In the genomic region with DNA sequence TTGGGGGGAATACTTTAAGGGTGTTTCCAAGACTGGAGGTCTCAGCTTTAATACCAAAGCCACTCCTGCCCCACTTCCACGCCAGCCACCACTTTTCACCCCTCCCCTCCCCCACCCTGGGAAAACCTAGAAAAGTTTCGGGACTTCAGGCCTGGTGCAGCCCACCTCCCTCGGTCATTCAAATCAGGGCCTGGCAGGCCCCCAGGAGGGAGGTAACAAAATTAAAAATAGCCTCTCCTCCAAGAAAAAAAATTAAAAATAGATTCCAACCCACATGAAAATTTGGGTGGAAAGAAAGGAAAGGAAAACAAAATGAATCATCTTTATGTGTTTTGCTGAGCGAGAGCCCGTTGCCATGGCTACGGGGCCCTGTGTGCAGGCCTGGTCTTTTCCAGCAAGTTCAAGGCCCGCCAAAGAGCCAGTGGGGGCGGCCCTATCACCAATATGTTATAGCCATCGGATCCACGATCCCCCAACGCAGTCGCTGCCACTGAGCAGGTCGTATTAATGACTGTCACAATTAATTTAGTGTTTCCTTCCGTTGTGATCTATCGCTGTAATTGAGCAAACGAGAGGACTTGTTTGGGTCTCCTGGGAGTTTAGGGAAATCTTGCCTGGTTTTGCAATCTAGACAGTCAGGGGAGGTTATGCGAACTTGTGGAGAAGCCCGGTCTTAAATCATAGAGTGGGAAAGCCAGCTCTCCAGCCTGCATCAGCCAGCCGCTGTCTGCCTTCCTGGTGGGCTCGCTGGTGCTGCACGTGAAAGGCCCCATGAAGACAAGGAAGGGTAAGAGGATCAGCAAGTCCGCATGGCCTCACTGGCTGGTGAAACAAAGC, we compare ENCODE assay signal across 11 cellular contexts.
DNase-seq lines count a peak whose midpoint lies in the region; ATAC-seq and TF ChIP-seq lines count a peak whose summit lies in the region.
"Had no signal": no experiment of that assay in that cellular context is flagged by ENCODE, and none has a peak within 500 bp of the region (broad histone marks: within the 10 kb centered on the region; RNA-seq: fewer than 3 reads in every experiment).

No MANE protein-coding gene starts in this region.

- no peak for TF ChIP-seq CTCF in transverse colon (IDR thresholded peaks at IDR 0.05)

- intact Hi-C loops in transverse colon (cut with DNase I; ENCODE audit: low total_unique reads): no loop called here

- H3K27me3 ChIP-seq in transverse colon: no peaks in the 10 kb centered on the region
- H3K27me3 ChIP-seq: upper lobe of left lung had no signal

- no peak for TF ChIP-seq EP300 in transverse colon (IDR thresholded peaks at IDR 0.05; ENCODE audit: low read depth)

- in situ Hi-C loops in transverse colon (cut with MboI; ENCODE audit: low pct_ligation_motif_present in 1 of 4, low pct_unique_long_range_greater_than_20kb in 1 of 4, low sequenced_read_pairs in 3 of 4): no loop called here

- H3K27ac ChIP-seq in transverse colon: peak overlapping the region in 3 of 4 donors; percentile 4 to 51 (median 46)

- H3K36me3 ChIP-seq in transverse colon: no peaks in the 10 kb centered on the region
- H3K36me3 ChIP-seq: upper lobe of left lung had no signal

- 73% methylated on average over 22 of the region's 22 CpGs; no CpG with 5 or more reads in 1 of the 2 donors for WGBS in transverse colon (ENCODE audit: low coverage in 1 of 2), 2 donors

- no peaks in the 10 kb centered on the region for H3K9me3 Mint-ChIP-seq in activated T-cell treated with anti-CD3 and anti-CD28 coated beads, Interleukin-2, amount 50 U/mL, for 4 hours
- H3K9me3 Mint-ChIP-seq: natural killer cell treated with Interleukin-12 subunit alpha and Interleukin-12 subunit beta and Interleukin-15 and Interleukin-18, amount 100 ng/mL, for 72 hours had no signal

- H3K4me1 ChIP-seq in transverse colon: no peaks in the 10 kb centered on the region
- H3K4me1 ChIP-seq: upper lobe of left lung had no signal

- DNase-seq in activated T-cell treated with anti-CD3 and anti-CD28 coated beads, Interleukin-2, amount 50 U/mL, for 48 hours: peak; percentile 32 to 41
- no peak for DNase-seq in activated T-cell treated with anti-CD3 and anti-CD28 coated beads, Interleukin-2, amount 50 U/mL, for 4 hours
- peak; percentile 84 for DNase-seq in astrocyte of the hippocampus (ENCODE audit: low read depth, low spot score)
- peak; percentile 20 to 80 for DNase-seq in lung microvascular endothelial cell (ENCODE audit: low read depth in 2 of 2)
- DNase-seq in transverse colon: peak; percentile 20
- no peak for DNase-seq in NCI-H510A (lab: John Stamatoyannopoulos, UW)
- DNase-seq in globus pallidus (ENCODE audit: low spot score): no peak
- DNase-seq: SIG-M5 had no signal

- no peak overlapping the region for H3K4me3 Mint-ChIP-seq in activated T-cell treated with anti-CD3 and anti-CD28 coated beads, Interleukin-2, amount 50 U/mL, for 4 hours
- H3K4me3 Mint-ChIP-seq: natural killer cell treated with Interleukin-12 subunit alpha and Interleukin-12 subunit beta and Interleukin-15 and Interleukin-18, amount 100 ng/mL, for 72 hours had no signal

- no peaks in the 10 kb centered on the region for H3K9me3 ChIP-seq in transverse colon
- H3K9me3 ChIP-seq: upper lobe of left lung had no signal

- no peak overlapping the region for H3K4me3 ChIP-seq in transverse colon
- H3K4me3 ChIP-seq: upper lobe of left lung had no signal

- H3K36me3 Mint-ChIP-seq in activated T-cell treated with anti-CD3 and anti-CD28 coated beads, Interleukin-2, amount 50 U/mL, for 4 hours (ENCODE audit: insufficient read depth): no peaks in the 10 kb centered on the region
- H3K36me3 Mint-ChIP-seq: natural killer cell treated with Interleukin-12 subunit alpha and Interleukin-12 subunit beta and Interleukin-15 and Interleukin-18, amount 100 ng/mL, for 72 hours had no signal

- no peak for TF ChIP-seq POLR2A in transverse colon (IDR thresholded peaks at IDR 0.05)

- peaks cover 5% of the 10 kb centered on the region for H3K4me1 Mint-ChIP-seq in activated T-cell treated with anti-CD3 and anti-CD28 coated beads, Interleukin-2, amount 50 U/mL, for 4 hours (ENCODE audit: low read depth)

- ATAC-seq in activated T-cell treated with anti-CD3 and anti-CD28 coated beads, Interleukin-2, amount 50 U/mL, for 4 hours: no peak
- no peak for ATAC-seq in GM21723 (IDR thresholded peaks at IDR 0.05; ENCODE audit: unreplicated experiment)
- ATAC-seq: natural killer cell treated with Interleukin-12 subunit alpha and Interleukin-12 subunit beta and Interleukin-15 and Interleukin-18, amount 100 ng/mL, for 72 hours had no signal

- no peaks in the 10 kb centered on the region for H3K27me3 Mint-ChIP-seq in activated T-cell treated with anti-CD3 and anti-CD28 coated beads, Interleukin-2, amount 50 U/mL, for 4 hours (ENCODE audit: low read depth)

Comparison
In these comparisons a context has a peak if more than half of its experiments do, and no peak if none do; other contexts are left out.
1. DNase-seq: peak in activated T-cell treated with anti-CD3 and anti-CD28 coated beads, Interleukin-2, amount 50 U/mL, for 48 hours (2 of 2), astrocyte of the hippocampus (single experiment), lung microvascular endothelial cell (2 of 2) and transverse colon (single experiment); none in activated T-cell treated with anti-CD3 and anti-CD28 coated beads, Interleukin-2, amount 50 U/mL, for 4 hours (single experiment), NCI-H510A (single experiment) and globus pallidus (single experiment).